18 cellular contexts compared by ENCODE assay signal in the genomic region with DNA sequence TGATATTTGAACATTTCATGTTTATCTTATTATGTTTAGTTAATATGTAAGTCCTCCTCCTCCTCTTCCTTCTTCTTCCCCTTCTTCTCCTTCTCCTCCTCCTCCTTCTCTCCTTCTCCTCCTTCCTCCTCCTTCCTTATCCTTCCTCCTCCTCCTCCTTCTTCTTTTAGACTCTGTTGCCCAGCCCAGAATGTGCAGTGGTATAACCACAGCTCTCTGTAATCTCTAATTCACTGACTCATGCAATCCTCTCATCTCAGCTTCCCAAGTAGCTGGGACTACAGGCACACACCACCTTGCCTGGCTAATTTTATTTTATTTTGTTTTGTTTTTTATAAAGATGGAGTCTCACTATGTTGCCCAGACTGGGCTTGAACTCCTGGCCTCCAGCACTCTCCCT.
DNase-seq lines count a peak whose midpoint lies in the region; ATAC-seq lines count a peak whose summit lies in the region.
"Had no signal": no experiment of that assay in that cellular context is flagged by ENCODE, and none has a peak within 500 bp of the region (broad histone marks: within the 10 kb centered on the region; RNA-seq: fewer than 3 reads in every experiment).

No MANE protein-coding gene starts in this region.

- H3K4me1 ChIP-seq in mesenchymal stem cell (ENCODE audit: control insufficient read depth, insufficient read depth, low read depth, low read length) = no peaks in the 10 kb centered on the region
- H3K4me1 ChIP-seq: BLaER1, Caco-2 had no signal

- H3K27ac ChIP-seq in mesenchymal stem cell (ENCODE audit: low read length, poor library complexity, severe bottlenecking) = no peak overlapping the region
- H3K27ac ChIP-seq: 22Rv1, BLaER1, HL-60 had no signal

- H3K9me3 Mint-ChIP-seq in activated T-cell treated with anti-CD3 and anti-CD28 coated beads, Interleukin-2, amount 50 U/mL, for 72 hours = peaks cover 2 to 5% of the 10 kb centered on the region in 2 donors
- peaks cover 4% of the 10 kb centered on the region for H3K9me3 Mint-ChIP-seq in activated T-cell treated with anti-CD3 and anti-CD28 coated beads, Interleukin-2, amount 50 U/mL, for 24 hours

- H3K27me3 Mint-ChIP-seq in activated T-cell treated with anti-CD3 and anti-CD28 coated beads, Interleukin-2, amount 50 U/mL, for 72 hours (ENCODE audit: low read depth) = no peaks in the 10 kb centered on the region
- H3K27me3 Mint-ChIP-seq in activated T-cell treated with anti-CD3 and anti-CD28 coated beads, Interleukin-2, amount 50 U/mL, for 24 hours = no peaks in the 10 kb centered on the region
- H3K27me3 Mint-ChIP-seq: CD8-positive, alpha-beta memory T cell had no signal

- no peak overlapping the region for H2AK5ac ChIP-seq in mesenchymal stem cell (ENCODE audit: low read length, severe bottlenecking)

- no peaks in the 10 kb centered on the region for H3K36me3 ChIP-seq in mesenchymal stem cell (ENCODE audit: control insufficient read depth in 1 of 2, insufficient read depth in 2 of 2, low read depth in 1 of 2, low read length in 2 of 2)

- no peak overlapping the region for H2BK12ac ChIP-seq in mesenchymal stem cell (ENCODE audit: low read length in 2 of 2)

- H3K79me1 ChIP-seq in mesenchymal stem cell (replicated peaks; ENCODE audit: low read length, poor library complexity, severe bottlenecking) = peaks cover 4% of the 10 kb centered on the region

- DNase-seq in activated T-cell treated with anti-CD3 and anti-CD28 coated beads, Interleukin-2, amount 50 U/mL, for 72 hours = no peak
- DNase-seq in activated T-cell treated with anti-CD3 and anti-CD28 coated beads, Interleukin-2, amount 50 U/mL, for 24 hours = no peak
- DNase-seq in HT1080 (ENCODE audit: low read depth) = peak; percentile 34
- peak; percentile 6 for DNase-seq in amniotic epithelial cell (ENCODE audit: low read depth)
- DNase-seq in mesenchymal stem cell = peak; percentile 9
- no peak for DNase-seq in activated CD4-positive, alpha-beta T cell treated with anti-CD3 and anti-CD28 coated beads for 1 hour
- DNase-seq in NAMALWA (ENCODE audit: low spot score) = no peak
- DNase-seq: AML-193; Caco-2; CD8-positive, alpha-beta memory T cell; DMS53; GOT3; H9; IMR-90 had no signal

- H2BK5ac ChIP-seq in mesenchymal stem cell (ENCODE audit: low read depth, low read length, poor library complexity, severe bottlenecking) = no peak overlapping the region

- H3K4me3 Mint-ChIP-seq in activated T-cell treated with anti-CD3 and anti-CD28 coated beads, Interleukin-2, amount 50 U/mL, for 72 hours = no peak overlapping the region
- no peak overlapping the region for H3K4me3 Mint-ChIP-seq in activated T-cell treated with anti-CD3 and anti-CD28 coated beads, Interleukin-2, amount 50 U/mL, for 24 hours
- H3K4me3 Mint-ChIP-seq: CD8-positive, alpha-beta memory T cell; H9 had no signal

- no peak overlapping the region for H3K4me2 ChIP-seq in mesenchymal stem cell (ENCODE audit: low read length, poor library complexity, severe bottlenecking)
- H3K4me2 ChIP-seq: BLaER1 had no signal

- no peaks in the 10 kb centered on the region for H3K9me3 ChIP-seq in mesenchymal stem cell (ENCODE audit: control insufficient read depth, low read length)
- H3K9me3 ChIP-seq: BLaER1 had no signal

- ATAC-seq in activated T-cell treated with anti-CD3 and anti-CD28 coated beads, Interleukin-2, amount 50 U/mL, for 72 hours (replicated peaks in 1 of 2) = no peak
- no peak for ATAC-seq in GM21390 (IDR thresholded peaks at IDR 0.05; ENCODE audit: unreplicated experiment)

- H3K14ac ChIP-seq in mesenchymal stem cell (ENCODE audit: low read length in 2 of 2) = no peak overlapping the region

- H3K4me1 Mint-ChIP-seq in activated T-cell treated with anti-CD3 and anti-CD28 coated beads, Interleukin-2, amount 50 U/mL, for 72 hours (ENCODE audit: low read depth) = peaks cover 27% of the 10 kb centered on the region
- H3K4me1 Mint-ChIP-seq in activated T-cell treated with anti-CD3 and anti-CD28 coated beads, Interleukin-2, amount 50 U/mL, for 24 hours (ENCODE audit: low read depth) = peaks cover 4% of the 10 kb centered on the region
- H3K4me1 Mint-ChIP-seq: CD8-positive, alpha-beta memory T cell; H9 had no signal

- no peak overlapping the region for H3K4ac ChIP-seq in mesenchymal stem cell (ENCODE audit: low read depth in 1 of 2, low read length in 2 of 2)

- no peak overlapping the region for H4K8ac ChIP-seq in mesenchymal stem cell (ENCODE audit: low read length)

- H3K36me3 Mint-ChIP-seq in activated T-cell treated with anti-CD3 and anti-CD28 coated beads, Interleukin-2, amount 50 U/mL, for 72 hours (ENCODE audit: insufficient read depth in 2 of 2) = peaks cover 11 to 12% of the 10 kb centered on the region in 2 donors
- H3K36me3 Mint-ChIP-seq in activated T-cell treated with anti-CD3 and anti-CD28 coated beads, Interleukin-2, amount 50 U/mL, for 24 hours (ENCODE audit: low read depth) = peaks cover 52% of the 10 kb centered on the region

- no peak overlapping the region for H2BK120ac ChIP-seq in mesenchymal stem cell (ENCODE audit: low read depth, low read length)

- H3K27me3 ChIP-seq in mesenchymal stem cell (ENCODE audit: control insufficient read depth in 1 of 2, insufficient read depth in 1 of 2, low read length in 2 of 2) = no peaks in the 10 kb centered on the region
- H3K27me3 ChIP-seq: BLaER1 had no signal

- no peak overlapping the region for H3K18ac ChIP-seq in mesenchymal stem cell (ENCODE audit: low read depth in 1 of 2, low read length in 2 of 2)

- peak overlapping the region; percentile 4 for H3K27ac Mint-ChIP-seq in activated T-cell treated with anti-CD3 and anti-CD28 coated beads, Interleukin-2, amount 50 U/mL, for 72 hours
- no peak overlapping the region for H3K27ac Mint-ChIP-seq in activated T-cell treated with anti-CD3 and anti-CD28 coated beads, Interleukin-2, amount 50 U/mL, for 24 hours
- H3K27ac Mint-ChIP-seq: CD8-positive, alpha-beta memory T cell had no signal

- H4K91ac ChIP-seq in mesenchymal stem cell (ENCODE audit: low read length) = no peak overlapping the region

- no peak overlapping the region for H2AFZ ChIP-seq in mesenchymal stem cell (ENCODE audit: low read depth, low read length)

- no peak overlapping the region for H2BK15ac ChIP-seq in mesenchymal stem cell (ENCODE audit: low read depth, poor library complexity, severe bottlenecking)

- H3K9ac ChIP-seq in mesenchymal stem cell (ENCODE audit: low read length) = no peak overlapping the region
- H3K9ac ChIP-seq: BLaER1 had no signal

- no peak overlapping the region for H3K4me3 ChIP-seq in mesenchymal stem cell (ENCODE audit: insufficient read depth in 1 of 2, low read depth in 1 of 2, low read length in 2 of 2)
- H3K4me3 ChIP-seq: BLaER1 had no signal

- no peak overlapping the region for H3K23ac ChIP-seq in mesenchymal stem cell (ENCODE audit: low read length in 2 of 2)

Comparison
In these comparisons a context has a peak if more than half of its experiments do, and no peak if none do; other contexts are left out.
1. DNase-seq: peak in HT1080 (single experiment), amniotic epithelial cell (single experiment) and mesenchymal stem cell (single experiment); none in activated T-cell treated with anti-CD3 and anti-CD28 coated beads, Interleukin-2, amount 50 U/mL, for 72 hours (0 of 2), activated T-cell treated with anti-CD3 and anti-CD28 coated beads, Interleukin-2, amount 50 U/mL, for 24 hours (single experiment), activated CD4-positive, alpha-beta T cell treated with anti-CD3 and anti-CD28 coated beads for 1 hour (single experiment) and NAMALWA (single experiment).